Comparison of ENCODE assay signal across 8 cellular contexts in genomic region chr3:115915061-115915460, GRCh38.
"Had no signal": no experiment of that assay in that cellular context is flagged by ENCODE, and none has a peak within 500 bp of the region (broad histone marks: within the 10 kb centered on the region; RNA-seq: fewer than 3 reads in every experiment).

No MANE protein-coding gene starts in this region.

- H3K27ac Mint-ChIP-seq: GM23338, H9 had no signal

- H3K4me3 ChIP-seq: GM23338, K562 had no signal

- FAIRE-seq: H1, H54, HTR-8/SVneo, K562 had no signal

- H3K9me3 Mint-ChIP-seq: GM23338, H9 had no signal

- DNase-seq: H9, HCEC 1CT, KG1 had no signal

- H3K4me2 ChIP-seq: GM23338 had no signal

- H3K4me3 Mint-ChIP-seq: GM23338, H9 had no signal

- ATAC-seq: K562 had no signal

- H2AFZ ChIP-seq: GM23338 had no signal
